In the genomic region with DNA sequence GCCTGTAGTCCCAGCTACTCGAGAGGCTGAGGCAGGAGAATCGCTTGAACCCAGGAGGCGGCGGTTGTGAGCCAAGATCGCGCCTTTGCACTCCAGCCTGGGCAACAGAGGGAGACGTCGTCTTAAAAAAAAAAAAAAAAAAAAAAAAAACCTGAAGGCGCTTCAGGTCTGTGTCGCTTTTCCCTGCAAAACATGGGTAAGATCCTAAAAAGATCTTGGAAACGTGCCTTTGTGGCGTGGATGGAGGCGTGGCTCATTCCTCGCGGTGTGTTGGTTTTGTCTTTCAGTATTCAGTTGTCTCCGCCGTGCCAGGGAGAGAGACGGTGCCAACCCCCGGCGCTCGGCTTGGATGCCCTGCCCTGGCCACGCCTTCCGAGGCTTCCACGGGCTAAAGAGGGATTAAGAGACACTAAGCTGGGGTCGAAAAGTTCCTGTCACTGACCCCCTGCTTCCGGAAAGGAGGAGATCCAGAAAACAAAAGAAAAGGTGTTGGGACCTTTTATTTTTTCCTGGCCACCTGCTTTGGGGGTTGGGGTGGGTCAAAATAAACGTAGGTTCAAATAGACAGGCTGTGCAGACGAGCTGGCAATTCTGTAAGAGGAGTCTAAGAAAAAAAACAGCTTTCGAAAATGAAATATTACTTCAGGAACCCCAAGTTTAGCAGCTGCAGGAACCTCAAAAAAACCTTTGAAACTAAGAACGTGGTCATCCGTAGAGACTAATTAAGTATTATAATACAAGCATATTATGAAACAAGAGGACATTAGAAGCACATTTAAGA, we compare ENCODE assay signal across 8 cellular contexts. TPM values are rescaled to one million over a fixed set of nuclear protein-coding genes. Genes with fewer than 3 reads are reported as not detected.
DNase-seq lines count a peak whose midpoint lies in the region; ATAC-seq and TF ChIP-seq lines count a peak whose summit lies in the region.

No MANE protein-coding gene starts in this region.

- H3K27me3 ChIP-seq in WERI-Rb-1 (ENCODE audit: insufficient read depth, low read depth, severe bottlenecking) (no peaks in the 10 kb centered on the region), thymus (ENCODE audit: control insufficient read depth, insufficient read depth) (peaks cover 7% of the 10 kb centered on the region)

- TF ChIP-seq CTCF in WERI-Rb-1 (IDR thresholded peaks at IDR 0.05; ENCODE audit: low read depth, low read length): no peak

- H3K4me3 ChIP-seq in WERI-Rb-1 (ENCODE audit: low read depth, low read length): peak overlapping the region; percentile 86
- peak overlapping the region; percentile 87 for H3K4me3 ChIP-seq in mesodermal cell (ENCODE audit: extremely low read depth, insufficient read depth, low read length, poor library complexity, severe bottlenecking)
- peak overlapping the region; percentile 55 for H3K4me3 ChIP-seq in thymus (ENCODE audit: low read length)

- peak overlapping the region; percentile 83 for H3K27ac ChIP-seq in WERI-Rb-1
- no peak overlapping the region for H3K27ac ChIP-seq in mesodermal cell (ENCODE audit: low read depth, low read length, severe bottlenecking)
- peak overlapping the region; percentile 61 for H3K27ac ChIP-seq in thymus (ENCODE audit: low read depth)

- no peaks in the 10 kb centered on the region for H3K4me1 ChIP-seq in mesodermal cell (ENCODE audit: control insufficient read depth, insufficient read depth, low read length, poor library complexity, severe bottlenecking)
- H3K4me1 ChIP-seq in thymus (ENCODE audit: control insufficient read depth, insufficient read depth, low read length): peaks cover 6% of the 10 kb centered on the region

- H3K36me3 ChIP-seq in WERI-Rb-1 (no peaks in the 10 kb centered on the region; the same call in 1 of the 2 replicates), mesodermal cell (ENCODE audit: control insufficient read depth, insufficient read depth, low read length) (peaks cover 9% of the 10 kb centered on the region), thymus (ENCODE audit: control insufficient read depth, insufficient read depth) (no peaks in the 10 kb centered on the region)

- WGBS in mesodermal cell (ENCODE audit: insufficient coverage in 2 of 2), 2 experiments: 3 to 7% methylated on average over 16 to 18 of the region's 31 CpGs
- WGBS in thymus: 2% methylated on average over 31 of the region's 31 CpGs

- peak; percentile 38 for DNase-seq in AG08396 (ENCODE audit: low spot score)
- DNase-seq in NCI-H1105 treated with DMSO at 0.1 percent for 48 hours (lab: John Stamatoyannopoulos, UW): peak; percentile 65
- peak; percentile 75 for DNase-seq in WERI-Rb-1
- DNase-seq in ecto neural progenitor cell (ENCODE audit: low spot score): peak; percentile 59
- no peak for DNase-seq in HuH-7 (ENCODE audit: low spot score)

- H3K9me3 ChIP-seq in WERI-Rb-1 (ENCODE audit: severe bottlenecking) (no peaks in the 10 kb centered on the region), mesodermal cell (ENCODE audit: control insufficient read depth, low read length) (no peaks in the 10 kb centered on the region), thymus (ENCODE audit: control insufficient read depth) (no peaks in the 10 kb centered on the region)

- ATAC-seq in GM18909 (IDR thresholded peaks at IDR 0.05; ENCODE audit: poor library complexity, unreplicated experiment): peak; percentile 23

RNA-seq across cellular contexts. Expression of a gene that starts 1.1 kb away (rescaled TPM):
- 25.5 TPM for polyA plus RNA-seq in mesodermal cell (2013, experiment 1 of 2)
- polyA plus RNA-seq in mesodermal cell (2013, experiment 2 of 2): 27.3 TPM
- 9.6 TPM for polyA plus RNA-seq in thymus
